In genomic region chr4:7068279-7068842, GRCh38 we compare ENCODE assay signal across 8 cellular contexts. TPM values are rescaled to one million over a fixed set of nuclear protein-coding genes. Genes with fewer than 3 reads are reported as not detected.
DNase-seq lines count a peak whose midpoint lies in the region; FAIRE-seq and TF ChIP-seq lines count a peak whose summit lies in the region.

No MANE protein-coding gene starts in this region.

- TF ChIP-seq CTCF in H9 (conservative IDR thresholded peaks at IDR 0.05) (no peak), epithelial cell of proximal tubule (conservative IDR thresholded peaks at IDR 0.05; ENCODE audit: low read depth, low read length) (no peak), prostate gland (IDR thresholded peaks at IDR 0.05) (no peak)

- no peak overlapping the region for H2BK12ac ChIP-seq in H9 (ENCODE audit: insufficient read length, low read depth, low read length)

- peaks cover 12 to 26% (median 21%) of the 10 kb centered on the region in 3 experiments; a peak in 6 of 7 replicates for H3K36me3 Mint-ChIP-seq in H9 (ENCODE audit: insufficient read depth in 1 of 3, low read depth in 3 of 3)

- no peak overlapping the region for H4K5ac ChIP-seq in H9 (ENCODE audit: insufficient read length, low read depth, low read length)

- peaks cover 15 to 24% of the 10 kb centered on the region in 2 experiments for H3K4me1 Mint-ChIP-seq in H9

- H3K27me3 ChIP-seq in H9 (ENCODE audit: insufficient read depth, low read length) (no peaks in the 10 kb centered on the region; the same call in 1 of the 2 replicates), prostate gland (replicated peaks; ENCODE audit: insufficient read depth) (no peaks in the 10 kb centered on the region)

- H4K20me1 ChIP-seq in H9 (ENCODE audit: control insufficient read depth, insufficient read depth, insufficient read length) = no peaks in the 10 kb centered on the region

- H2BK15ac ChIP-seq in H9 (ENCODE audit: low read depth, low read length) = no peak overlapping the region

- H2BK120ac ChIP-seq in H9 (ENCODE audit: low read depth, low read length, poor library complexity, severe bottlenecking) = no peak overlapping the region

- H3K27ac ChIP-seq in H9 (ENCODE audit: insufficient read length, low read depth, low read length) (no peak overlapping the region), prostate gland (peak overlapping the region; percentile 71 to 85)

- H3K14ac ChIP-seq in H9 (ENCODE audit: insufficient read depth, low read length) = peak overlapping the region; percentile 80

- intact Hi-C loops in prostate gland (cut with DNase I) = loop anchor here (1.0 to 5.0 kb wide), 4 partner anchors 35 to 160 kb away; partner anchors contain the start of gene TBC1D14

- H3K79me1 ChIP-seq in H9 (ENCODE audit: insufficient read depth, low read depth, low read length, poor library complexity, severe bottlenecking) = peaks cover 11% of the 10 kb centered on the region

- H3K79me2 ChIP-seq in H9 (ENCODE audit: insufficient read depth, low read length) = peaks cover 16% of the 10 kb centered on the region; the same call in 1 of the 2 replicates

- H3K4ac ChIP-seq in H9 (ENCODE audit: low read depth, low read length) = no peak overlapping the region

- no CpG with 5 or more reads among the region's 50 CpGs for WGBS in H9 (ENCODE audit: extremely low coverage, insufficient read length, low lambda C conversion rate)
- WGBS in prostate gland = under 1% methylated on average over 41 of the region's 50 CpGs

- no peak overlapping the region for H2AK5ac ChIP-seq in H9 (ENCODE audit: insufficient read length, low read length)

- H3K4me3 ChIP-seq in epithelial cell of proximal tubule (ENCODE audit: low read depth, low read length) (peak overlapping the region; percentile 95), prostate gland (peak overlapping the region; percentile 91 to 92)

- H3K36me3 ChIP-seq in prostate gland = no peaks in the 10 kb centered on the region

- peak overlapping the region; percentile 9 for H3K9ac ChIP-seq in H9 (ENCODE audit: extremely low read depth, insufficient read length, low read length)

- TF ChIP-seq POLR2A in GM12892 (IDR thresholded peaks at IDR 0.05; ENCODE audit: low read depth, low read length) (peak; percentile 81), Raji (IDR thresholded peaks at IDR 0.05; ENCODE audit: insufficient read depth, low read depth, low read length) (peak; percentile 75), prostate gland (IDR thresholded peaks at IDR 0.05) (peak; percentile 39)

- H2BK20ac ChIP-seq in H9 (ENCODE audit: low read depth, low read length, poor library complexity, severe bottlenecking) = no peak overlapping the region

- H3K9me3 Mint-ChIP-seq in H9 = no peaks in the 10 kb centered on the region

- H3K18ac ChIP-seq in H9 (ENCODE audit: insufficient read length, low read depth, low read length) = no peak overlapping the region

- H2AFZ ChIP-seq in H9 (ENCODE audit: low read length) = peak overlapping the region; percentile 10

- H3K23ac ChIP-seq in H9 (ENCODE audit: insufficient read length, low read depth, low read length) = no peak overlapping the region

- H3K27me3 Mint-ChIP-seq in H9 (ENCODE audit: low read depth) = peaks cover 44% of the 10 kb centered on the region

- DNase-seq in GM12892 (ENCODE audit: insufficient read length) (no peak), H9 (no peak), epithelial cell of proximal tubule (ENCODE audit: low read depth) (no peak), prostate gland (ENCODE audit: low spot score) (no peak), NCI-H226 (no peak), NCI-H526 treated with DMSO at 0.1 percent for 48 hours (lab: John Stamatoyannopoulos, UW) (no peak), glomerular visceral epithelial cell (ENCODE audit: extremely low spot score) (no peak)

- peaks cover 4% of the 10 kb centered on the region for H3K4me1 ChIP-seq in H9 (ENCODE audit: insufficient read depth, low read length)
- H3K4me1 ChIP-seq in prostate gland (replicated peaks) = peaks cover 7% of the 10 kb centered on the region

- FAIRE-seq in GM12892 (lab: Jason Lieb, UNC) = no peak

- H3K9me3 ChIP-seq in H9 (ENCODE audit: control insufficient read depth, low read depth, low read length) (no peaks in the 10 kb centered on the region), prostate gland (no peaks in the 10 kb centered on the region)

- no peak overlapping the region for H4K91ac ChIP-seq in H9 (ENCODE audit: insufficient read length, low read depth, low read length)

- H2BK5ac ChIP-seq in H9 (ENCODE audit: insufficient read length, low read length) = no peak overlapping the region

- H4K8ac ChIP-seq in H9 (replicated peaks; ENCODE audit: insufficient read length, low read depth, low read length) = no peak overlapping the region

- H3K23me2 ChIP-seq in H9 (ENCODE audit: insufficient read length, low read depth, low read length, poor library complexity, severe bottlenecking) = peaks cover 10% of the 10 kb centered on the region

- H3K27ac Mint-ChIP-seq in H9 = peak overlapping the region in 2 of 3 experiments; percentile 44 to 55; a peak in 1 of 7 replicates

- no peak overlapping the region for H3K56ac ChIP-seq in H9 (ENCODE audit: insufficient read length, low read depth, low read length)

- H3T11ph ChIP-seq in H9 (ENCODE audit: low read length) = no peak overlapping the region

- H3K4me2 ChIP-seq in H9 (ENCODE audit: insufficient read depth, insufficient read length, low read length) = peak overlapping the region; percentile 94

- peak overlapping the region; percentile 83 to 95 for H3K4me3 Mint-ChIP-seq in H9

RNA-seq across cellular contexts. Expression of gene GRPEL1, which starts 0.5 kb away (rescaled TPM):
- polyA plus RNA-seq in GM12892 (2012; ENCODE audit: missing spikeins) = 36.3 TPM
- 40.7 and 41.3 TPM in 2 replicates for total RNA-seq in H9 (2021)
- total RNA-seq in epithelial cell of proximal tubule = 45.8 and 52.7 TPM in 2 replicates
- 10 to 100 TPM; 12.8 to 25.6 TPM for total RNA-seq in prostate gland

RNA-seq across cellular contexts. Expression of gene TADA2B, which starts 25.2 kb away (rescaled TPM):
- 5.9 TPM for polyA plus RNA-seq in GM12892 (2012; ENCODE audit: missing spikeins)
- total RNA-seq in H9 (2021) = 14.0 and 17.0 TPM in 2 replicates
- 15.2 and 16.9 TPM in 2 replicates for total RNA-seq in epithelial cell of proximal tubule
- 10 to 100 TPM; 34.5 to 41.2 TPM for total RNA-seq in prostate gland
